Comparison of ENCODE assay signal across 17 cellular contexts in genomic region chr12:121159467-121160307, GRCh38. TPM values are rescaled to one million over a fixed set of nuclear protein-coding genes. Genes with fewer than 3 reads are reported as not detected.
DNase-seq lines count a peak whose midpoint lies in the region; ATAC-seq and TF ChIP-seq lines count a peak whose summit lies in the region.
"Had no signal": no experiment of that assay in that cellular context is flagged by ENCODE, and none has a peak within 500 bp of the region (broad histone marks: within the 10 kb centered on the region; RNA-seq: fewer than 3 reads in every experiment).

No MANE protein-coding gene starts in this region.

- H3K79me2 ChIP-seq in MM.1S (ENCODE audit: low read length) = no peaks in the 10 kb centered on the region

- H3K9ac ChIP-seq in MM.1S (ENCODE audit: low read length) = no peak overlapping the region

- H3K4me3 ChIP-seq in MM.1S (ENCODE audit: low read length) = no peak overlapping the region
- H3K4me3 ChIP-seq: suprapubic skin had no signal

- no peak overlapping the region for H3K4me2 ChIP-seq in MM.1S (ENCODE audit: low read depth, low read length)

- H3K27ac ChIP-seq in layer of hippocampus (ENCODE audit: low read depth, low read length) = peak overlapping the region; percentile 15
- H3K27ac ChIP-seq in MM.1S (ENCODE audit: low read length) = no peak overlapping the region
- H3K27ac ChIP-seq: suprapubic skin had no signal

- DNase-seq in G401 (ENCODE audit: low spot score) (peak; percentile 99), NOMO-1 (lab: John Stamatoyannopoulos, UW; ENCODE audit: unreplicated experiment in 2 of 2) (peak; percentile 51 to 68), NCI-H1092 (lab: John Stamatoyannopoulos, UW) (no peak), MM.1S (no peak)
- DNase-seq: activated gamma-delta T cell treated with Interleukin-2 at 50 U/mL for 16 hours; head of caudate nucleus; NCI-H1930; NCI-H510A treated with DMSO at 0.1 percent for 48 hours; right cardiac atrium; stimulated activated CD4-positive, alpha-beta T cell treated with anti-CD3 and anti-CD28 coated beads, Interleukin-1b, Interleukin-23, amount 100 ng/mL, for 48 hours had no signal

- H3F3A ChIP-seq in MM.1S (ENCODE audit: insufficient read depth, low read length) = no peaks in the 10 kb centered on the region

- no peaks in the 10 kb centered on the region for H3K9me2 ChIP-seq in MM.1S (replicated peaks; ENCODE audit: insufficient read depth, low read length)

- ATAC-seq in GM18867 (IDR thresholded peaks at IDR 0.05; ENCODE audit: unreplicated experiment) (peak; percentile 65), HG03457 (IDR thresholded peaks at IDR 0.05; ENCODE audit: unreplicated experiment) (no peak), HG03342 (IDR thresholded peaks at IDR 0.05; ENCODE audit: unreplicated experiment) (no peak)
- ATAC-seq: esophagus mucosa, right cardiac atrium had no signal

- in situ Hi-C loops in G401 (cut with HindIII; ENCODE audit: low sequenced_read_pairs) = no loop called here

- no peaks in the 10 kb centered on the region for H3K36me3 ChIP-seq in MM.1S (replicated peaks; ENCODE audit: insufficient read depth, low read length)

- H2AFZ ChIP-seq in MM.1S (ENCODE audit: low read length) = no peak overlapping the region

- H3K27me3 ChIP-seq in layer of hippocampus (ENCODE audit: control insufficient read depth, insufficient read depth, low read length) (no peaks in the 10 kb centered on the region), MM.1S (replicated peaks; ENCODE audit: insufficient read depth, low read length) (no peaks in the 10 kb centered on the region)
- H3K27me3 ChIP-seq: suprapubic skin had no signal

- no peak for TF ChIP-seq CTCF in MM.1S (IDR thresholded peaks at IDR 0.05; ENCODE audit: low read length)

- no peaks in the 10 kb centered on the region for H4K20me1 ChIP-seq in MM.1S (ENCODE audit: insufficient read depth, low read length)

- no peaks in the 10 kb centered on the region for H3K4me1 ChIP-seq in MM.1S (ENCODE audit: low read length)
- H3K4me1 ChIP-seq: suprapubic skin had no signal

- no peaks in the 10 kb centered on the region for H3K9me3 ChIP-seq in MM.1S (replicated peaks; ENCODE audit: insufficient read depth, low read length)
- H3K9me3 ChIP-seq: suprapubic skin had no signal

RNA-seq across cellular contexts. Expression of gene P2RX7, which starts 27.0 kb away (rescaled TPM):
- not detected in 2 replicates for total RNA-seq in G401 (2014; rRNA removed; shearing (Covaris generic))
- total RNA-seq: HT-29 had no signal

RNA-seq across cellular contexts. Expression of gene P2RX4, which starts 50.2 kb away (rescaled TPM):
- total RNA-seq in G401 (2014; rRNA removed; shearing (Covaris generic)) = 20.7 and 48.2 TPM in 2 replicates

Comparison
In these comparisons a context has a peak if more than half of its experiments do, and no peak if none do; other contexts are left out.
1. DNase-seq: peak in G401 (single experiment) and NOMO-1 (2 of 2); none in NCI-H1092 (single experiment) and MM.1S (single experiment).